23 cellular contexts compared by ENCODE assay signal in genomic region chr3:148551767-148552260, GRCh38.
DNase-seq lines count a peak whose midpoint lies in the region; FAIRE-seq and TF ChIP-seq lines count a peak whose summit lies in the region.
"Had no signal": no experiment of that assay in that cellular context is flagged by ENCODE, and none has a peak within 500 bp of the region (broad histone marks: within the 10 kb centered on the region; RNA-seq: fewer than 3 reads in every experiment).

No MANE protein-coding gene starts in this region.

- H2AFZ ChIP-seq in Karpas-422 (ENCODE audit: low read length) = no peak overlapping the region

- peaks cover 25% of the 10 kb centered on the region for H3K27me3 Mint-ChIP-seq in MCF 10A (ENCODE audit: insufficient read depth, unreplicated experiment)
- H3K27me3 Mint-ChIP-seq: CD8-positive, alpha-beta memory T cell had no signal

- CTCF ChIA-PET in MCF 10A (lab: Yijun Ruan, JAX) = no interaction called here

- no peak overlapping the region for H3K4me2 ChIP-seq in Karpas-422 (ENCODE audit: low read depth, low read length, poor library complexity, severe bottlenecking)

- H3K4me3 Mint-ChIP-seq in MCF 10A (ENCODE audit: unreplicated experiment) = no peak overlapping the region
- H3K4me3 Mint-ChIP-seq: CD8-positive, alpha-beta memory T cell had no signal

- H3K9me2 ChIP-seq in Karpas-422 (replicated peaks; ENCODE audit: insufficient read depth, low read length) = no peaks in the 10 kb centered on the region

- H3K9me3 Mint-ChIP-seq in MCF 10A (ENCODE audit: unreplicated experiment) = no peaks in the 10 kb centered on the region

- H3K27me3 ChIP-seq in breast epithelium (no peaks in the 10 kb centered on the region), Karpas-422 (ENCODE audit: low read length) (no peaks in the 10 kb centered on the region)
- H3K27me3 ChIP-seq: SJSA1 had no signal

- H3K9ac ChIP-seq in Karpas-422 (ENCODE audit: low read length) (no peak overlapping the region), kidney (ENCODE audit: low read length in 2 of 2) (no peak overlapping the region)

- H3K4me3 ChIP-seq in breast epithelium = no peak overlapping the region
- no peak overlapping the region for H3K4me3 ChIP-seq in choroid plexus epithelial cell (ENCODE audit: low read depth, low read length)
- H3K4me3 ChIP-seq in fibroblast of pulmonary artery (replicated peaks; ENCODE audit: low read depth, low read length) = no peak overlapping the region
- no peak overlapping the region for H3K4me3 ChIP-seq in Karpas-422 (ENCODE audit: low read length)
- H3K4me3 ChIP-seq in kidney (ENCODE audit: low read length in 2 of 2) = no peak overlapping the region
- H3K4me3 ChIP-seq: SJSA1 had no signal

- intact Hi-C loops in MCF 10A (cut with micrococcal nuclease) (no loop called here), breast epithelium (cut with DNase I; ENCODE audit: low total_unique reads) (no loop called here), kidney (cut with DNase I) (no loop called here)

- H3K27ac Mint-ChIP-seq in MCF 10A (ENCODE audit: low read depth, unreplicated experiment) = no peak overlapping the region
- H3K27ac Mint-ChIP-seq: CD8-positive, alpha-beta memory T cell had no signal

- peaks cover 0 to 4% of the 10 kb centered on the region in 2 donors for H3K9me3 ChIP-seq in breast epithelium
- no peaks in the 10 kb centered on the region for H3K9me3 ChIP-seq in Karpas-422 (ENCODE audit: low read length)
- H3K9me3 ChIP-seq in kidney (ENCODE audit: control insufficient read depth in 1 of 2, low read length in 2 of 2) = no peaks in the 10 kb centered on the region
- H3K9me3 ChIP-seq: SJSA1 had no signal

- DNase-seq in MCF 10A (ENCODE audit: unreplicated experiment) (peak; percentile 11), breast epithelium (ENCODE audit: low spot score in 2 of 2) (no peak), choroid plexus epithelial cell (ENCODE audit: low read depth) (peak; percentile 30), fibroblast of pulmonary artery (ENCODE audit: low read depth) (peak; percentile 13), T-helper 2 cell (no peak), Karpas-422 (no peak), kidney (no peak), GOT3 (lab: John Stamatoyannopoulos, UW) (no peak)
- DNase-seq: AML-193; Calu3; CD8-positive, alpha-beta memory T cell; KG1; MV-4-11; NCI-H1694; NCI-H2081; NCI-H446 treated with DMSO at 0.1 percent for 48 hours; NCI-H526 treated with DMSO at 0.1 percent for 48 hours; OCI-M1 had no signal

- no TSS peak for BruUV-seq in MCF 10A (replicated peaks; lab: Mats Ljungman, UMichigan)

- POLR2A ChIA-PET in MCF 10A (lab: Yijun Ruan, JAX) = no interaction called here

- no peak for FAIRE-seq in kidney (lab: Jason Lieb, UNC)
- FAIRE-seq: G401.6, GM12892, RCC 7860 had no signal

- no peaks in the 10 kb centered on the region for H3K36me3 Mint-ChIP-seq in MCF 10A (ENCODE audit: insufficient read depth, unreplicated experiment)
- H3K36me3 Mint-ChIP-seq: CD8-positive, alpha-beta memory T cell had no signal

- H3K27ac ChIP-seq in breast epithelium (no peak overlapping the region), Karpas-422 (ENCODE audit: low read length) (no peak overlapping the region), kidney (ENCODE audit: low read depth in 2 of 2, low read length in 2 of 2) (no peak overlapping the region)
- H3K27ac ChIP-seq: C4-2B, SJSA1 had no signal

- no peaks in the 10 kb centered on the region for H4K20me1 ChIP-seq in Karpas-422 (ENCODE audit: insufficient read depth, low read depth, low read length)

- H3K79me2 ChIP-seq in Karpas-422 (ENCODE audit: low read length) = no peaks in the 10 kb centered on the region

- no peaks in the 10 kb centered on the region for H3K36me3 ChIP-seq in breast epithelium
- H3K36me3 ChIP-seq in Karpas-422 (ENCODE audit: insufficient read depth, low read length) = no peaks in the 10 kb centered on the region
- no peaks in the 10 kb centered on the region for H3K36me3 ChIP-seq in kidney (ENCODE audit: control insufficient read depth in 1 of 2, insufficient read depth in 2 of 2, low read length in 2 of 2)
- H3K36me3 ChIP-seq: SJSA1 had no signal

- no peaks in the 10 kb centered on the region for H3K4me1 Mint-ChIP-seq in MCF 10A (ENCODE audit: insufficient read depth, unreplicated experiment)
- H3K4me1 Mint-ChIP-seq: CD8-positive, alpha-beta memory T cell had no signal

- H3K4me1 ChIP-seq in breast epithelium (no peaks in the 10 kb centered on the region), Karpas-422 (ENCODE audit: low read length) (no peaks in the 10 kb centered on the region), kidney (ENCODE audit: control insufficient read depth in 1 of 2, insufficient read depth in 1 of 2, low read depth in 1 of 2, low read length in 2 of 2) (no peaks in the 10 kb centered on the region)
- H3K4me1 ChIP-seq: SJSA1 had no signal

- no peak for TF ChIP-seq CTCF in MCF 10A (IDR thresholded peaks at IDR 0.05; ENCODE audit: unreplicated experiment)
- TF ChIP-seq CTCF in breast epithelium (IDR thresholded peaks at IDR 0.05) = no peak
- no peak for TF ChIP-seq CTCF in choroid plexus epithelial cell (conservative IDR thresholded peaks at IDR 0.05; ENCODE audit: low read depth, low read length)
- TF ChIP-seq CTCF in fibroblast of pulmonary artery (IDR thresholded peaks at IDR 0.05; ENCODE audit: low read length, missing control alignments) = no peak
- no peak for TF ChIP-seq CTCF in kidney (IDR thresholded peaks at IDR 0.05; ENCODE audit: borderline replicate concordance, extremely low read depth, insufficient read depth)

- TF ChIP-seq POLR2A in breast epithelium (IDR thresholded peaks at IDR 0.05) = no peak

Comparison
In these comparisons a context has a peak if more than half of its experiments do, and no peak if none do; other contexts are left out.
1. DNase-seq: peak in MCF 10A (single experiment), choroid plexus epithelial cell (single experiment) and fibroblast of pulmonary artery (single experiment); none in breast epithelium (0 of 2), T-helper 2 cell (0 of 5), Karpas-422 (single experiment), kidney (single experiment) and GOT3 (single experiment).